Comparison of ENCODE assay signal across 16 cellular contexts in genomic region chr11:119685073-119685746, GRCh38. TPM values are rescaled to one million over a fixed set of nuclear protein-coding genes. Genes with fewer than 3 reads are reported as not detected.
DNase-seq lines count a peak whose midpoint lies in the region; ATAC-seq, FAIRE-seq and TF ChIP-seq lines count a peak whose summit lies in the region.
"Had no signal": no experiment of that assay in that cellular context is flagged by ENCODE, and none has a peak within 500 bp of the region (broad histone marks: within the 10 kb centered on the region; RNA-seq: fewer than 3 reads in every experiment).

No MANE protein-coding gene starts in this region.

- WGBS in HepG2 (ENCODE audit: low lambda C conversion rate) = 91% methylated on average over 13 of the region's 14 CpGs
- 85% methylated on average over 4 of the region's 14 CpGs for WGBS in right lobe of liver (ENCODE audit: insufficient coverage, low coverage, low lambda C conversion rate, missing lambda C conversion rate)
- WGBS in mesendoderm (ENCODE audit: extremely low coverage, insufficient coverage, low lambda C conversion rate) = no CpG with 5 or more reads among the region's 14 CpGs
- 91% methylated on average over 14 of the region's 14 CpGs for WGBS in urinary bladder

- TF ChIP-seq EP300 in HepG2 (IDR thresholded peaks at IDR 0.05; ENCODE audit: low read depth in 2 of 2, low read length in 2 of 2) (no peak), HepG2 (CRISPR knock-in tag; IDR thresholded peaks at IDR 0.05; ENCODE audit: borderline replicate concordance) (no peak)

- no peak overlapping the region for H4K8ac ChIP-seq in mesendoderm (ENCODE audit: low read depth, low read length)

- no peak for TF ChIP-seq CTCF in HepG2 (CRISPR knock-in tag; IDR thresholded peaks at IDR 0.05)
- TF ChIP-seq CTCF in right lobe of liver (IDR thresholded peaks at IDR 0.05) = no peak

- H3K23ac ChIP-seq in mesendoderm (ENCODE audit: low read length) = no peak overlapping the region

- H3K79me2 ChIP-seq in HepG2 (ENCODE audit: insufficient read depth, low read length) (no peaks in the 10 kb centered on the region), mesendoderm (ENCODE audit: control insufficient read depth, insufficient read depth, low read length) (peaks cover 5% of the 10 kb centered on the region)

- H2AK5ac ChIP-seq in mesendoderm (ENCODE audit: low read length) = no peak overlapping the region

- H3K9me3 Mint-ChIP-seq in activated naive CD4-positive, alpha-beta T cell treated with anti-CD3 and anti-CD28 coated beads, Interleukin-2, amount 50 U/mL, for 72 hours = no peaks in the 10 kb centered on the region
- H3K9me3 Mint-ChIP-seq: activated naive CD4-positive, alpha-beta T cell treated with anti-CD3 and anti-CD28 coated beads for 36 hours; CD4-positive, alpha-beta memory T cell had no signal

- no peak overlapping the region for H2AFZ ChIP-seq in HepG2 (ENCODE audit: low read length)

- H3K9me3 ChIP-seq in HepG2 (ENCODE audit: low read length) = no peaks in the 10 kb centered on the region
- H3K9me3 ChIP-seq in right lobe of liver = no peaks in the 10 kb centered on the region
- H3K9me3 ChIP-seq: body of pancreas had no signal

- H3K36me3 Mint-ChIP-seq in activated naive CD4-positive, alpha-beta T cell treated with anti-CD3 and anti-CD28 coated beads, Interleukin-2, amount 50 U/mL, for 72 hours = no peaks in the 10 kb centered on the region
- H3K36me3 Mint-ChIP-seq: CD4-positive, alpha-beta memory T cell had no signal

- H3K4me1 ChIP-seq in HepG2 (ENCODE audit: insufficient read depth, low read length) = peaks cover 67% of the 10 kb centered on the region
- no peaks in the 10 kb centered on the region for H3K4me1 ChIP-seq in right lobe of liver
- H3K4me1 ChIP-seq in mesendoderm (ENCODE audit: control insufficient read depth, low read depth, low read length) = peaks cover 10% of the 10 kb centered on the region
- H3K4me1 ChIP-seq in urinary bladder (ENCODE audit: insufficient read depth) = no peaks in the 10 kb centered on the region

- CTCF ChIA-PET in HepG2 (lab: Yijun Ruan, JAX; ENCODE audit: low intra/inter-chr PET ratio, low total read pairs) = no interaction called here

- TF ChIP-seq POLR2A in HepG2 (IDR thresholded peaks at IDR 0.05; ENCODE audit: insufficient read depth in 1 of 2, low read depth in 2 of 2, low read length in 2 of 2) (no peak), right lobe of liver (IDR thresholded peaks at IDR 0.05) (no peak)

- no peak overlapping the region for H2BK15ac ChIP-seq in mesendoderm (replicated peaks; ENCODE audit: low read depth)

- no peak overlapping the region for H2BK120ac ChIP-seq in mesendoderm (ENCODE audit: low read depth, low read length)

- H3K79me1 ChIP-seq in mesendoderm (ENCODE audit: low read length) = peaks cover 7% of the 10 kb centered on the region

- POLR2A ChIA-PET in HepG2 (lab: Yijun Ruan, JAX) = interaction anchor here (1.2 kb wide), 1 partner anchor 14 kb away, joined by 4 read pairs; no protein-coding TSS in a partner anchor

- peak overlapping the region; percentile 2 for H3K56ac ChIP-seq in mesendoderm (ENCODE audit: low read length)

- H3K4ac ChIP-seq in mesendoderm (ENCODE audit: low read depth, low read length) = no peak overlapping the region

- no peaks in the 10 kb centered on the region for H4K20me1 ChIP-seq in HepG2 (ENCODE audit: insufficient read depth, low read length)

- no peak for TF ChIP-seq RAD21 in HepG2 (CRISPR knock-in tag; IDR thresholded peaks at IDR 0.05)

- H3K4me2 ChIP-seq in HepG2 (ENCODE audit: low read depth, low read length) (no peak overlapping the region), mesendoderm (ENCODE audit: low read length) (no peak overlapping the region)

- FAIRE-seq in HepG2 (lab: Jason Lieb, UNC) = no peak

- no peak overlapping the region for H3K27ac Mint-ChIP-seq in activated naive CD4-positive, alpha-beta T cell treated with anti-CD3 and anti-CD28 coated beads, Interleukin-2, amount 50 U/mL, for 72 hours
- H3K27ac Mint-ChIP-seq: activated naive CD4-positive, alpha-beta T cell treated with anti-CD3 and anti-CD28 coated beads for 36 hours; CD4-positive, alpha-beta memory T cell had no signal

- peak overlapping the region; percentile 0 for H3K18ac ChIP-seq in mesendoderm (ENCODE audit: low read length)

- no peak overlapping the region for H3K9ac ChIP-seq in HepG2 (ENCODE audit: insufficient read depth, low read depth, low read length)
- peak overlapping the region; percentile 1 for H3K9ac ChIP-seq in mesendoderm (ENCODE audit: low read length)

- BruUV-seq in HepG2 (replicated peaks; lab: Mats Ljungman, UMichigan) = no TSS peak

- H3K27ac ChIP-seq in HepG2 (ENCODE audit: extremely low read length, insufficient read depth, low read length) (no peak overlapping the region), right lobe of liver (no peak overlapping the region), mesendoderm (ENCODE audit: low read depth, low read length) (no peak overlapping the region), urinary bladder (ENCODE audit: low read depth) (peak overlapping the region; percentile 73)

- no peaks in the 10 kb centered on the region for H3K36me3 ChIP-seq in HepG2 (replicated peaks in 1 of 2; ENCODE audit: control insufficient read depth in 1 of 2, insufficient read depth in 2 of 2, low read length in 2 of 2)
- no peaks in the 10 kb centered on the region for H3K36me3 ChIP-seq in right lobe of liver
- H3K36me3 ChIP-seq in mesendoderm (ENCODE audit: control insufficient read depth, insufficient read depth, low read length) = no peaks in the 10 kb centered on the region
- no peaks in the 10 kb centered on the region for H3K36me3 ChIP-seq in urinary bladder (ENCODE audit: insufficient read depth)

- no peak overlapping the region for H4K5ac ChIP-seq in mesendoderm (ENCODE audit: low read length)

- H3K27me3 ChIP-seq in HepG2 (ENCODE audit: control insufficient read depth in 1 of 2, insufficient read depth in 2 of 2, low read length in 2 of 2) = no peaks in the 10 kb centered on the region
- H3K27me3 ChIP-seq in right lobe of liver = no peaks in the 10 kb centered on the region
- no peaks in the 10 kb centered on the region for H3K27me3 ChIP-seq in mesendoderm (ENCODE audit: insufficient read depth, low read length, poor library complexity)
- H3K27me3 ChIP-seq: body of pancreas, dorsolateral prefrontal cortex had no signal

- in situ Hi-C loops in HepG2 (cut with HindIII; ENCODE audit: extremely low pct_ligation_motif_present, low pct_unique_long_range_greater_than_20kb) = no loop called here

- DNase-seq in HepG2 (ENCODE audit: low spot score) = no peak
- no peak for DNase-seq in right lobe of liver
- peak; percentile 8 for DNase-seq in dermis blood vessel endothelial cell
- DNase-seq in mesendoderm = no peak
- no peak for DNase-seq in stimulated activated CD4-positive, alpha-beta T cell treated with anti-CD3 and anti-CD28 coated beads, Interleukin-12 subunit alpha, Interleukin-12 subunit beta, amount 100 ng/mL, for 4 hours
- DNase-seq in NCI-H446 (lab: John Stamatoyannopoulos, UW) = no peak
- no peak for DNase-seq in activated naive CD4-positive, alpha-beta T cell treated with anti-CD3 and anti-CD28 coated beads, Interleukin-2, amount 50 U/mL, for 72 hours (ENCODE audit: low spot score in 2 of 2)
- DNase-seq: activated CD4-positive, alpha-beta T cell treated with anti-CD3 and anti-CD28 coated beads for 48 hours; activated CD8-positive, alpha-beta memory T cell treated with anti-CD3 and anti-CD28 coated beads, Interleukin-2, amount 50 U/mL, for 4 hours; CD4-positive, alpha-beta memory T cell; dorsolateral prefrontal cortex; NCI-H1092; stimulated activated naive CD4-positive, alpha-beta T cell had no signal

- H3K4me3 ChIP-seq in HepG2 (replicated peaks in 1 of 3; ENCODE audit: insufficient read depth in 1 of 3, low read depth in 2 of 3, low read length in 3 of 3) = no peak overlapping the region
- H3K4me3 ChIP-seq in right lobe of liver = no peak overlapping the region
- no peak overlapping the region for H3K4me3 ChIP-seq in mesendoderm (ENCODE audit: low read length)
- no peak overlapping the region for H3K4me3 ChIP-seq in urinary bladder (ENCODE audit: low read depth, low read length)
- H3K4me3 ChIP-seq: body of pancreas, dorsolateral prefrontal cortex had no signal

- ATAC-seq in HepG2 (peak; percentile 16; the same call in 2 of the 3 replicates), right lobe of liver (no peak)
- ATAC-seq in activated naive CD4-positive, alpha-beta T cell treated with anti-CD3 and anti-CD28 coated beads, Interleukin-2, amount 50 U/mL, for 72 hours = no peak
- ATAC-seq: body of pancreas had no signal

- peak overlapping the region; percentile 16 for H2BK5ac ChIP-seq in mesendoderm (ENCODE audit: low read length)

- intact Hi-C loops in HepG2 (cut with micrococcal nuclease; ENCODE audit: unreplicated experiment) = no loop called here
- intact Hi-C loops in right lobe of liver (cut with DNase I) = no loop called here

RNA-seq across cellular contexts. Expression of gene NECTIN1, which starts 43.8 kb away (rescaled TPM):
- total RNA-seq in HepG2 (2016; rRNA removed; fragmentation: Illumina TruSeq; extraction: Trizol) = 4.1 and 7.3 TPM in 2 replicates
- 1.8 and 2.9 TPM in 2 replicates for total RNA-seq in HepG2 (2016; cell fraction: cytosol; rRNA removed; fragmentation: Illumina TruSeq; extraction: Trizol; ENCODE audit: low read depth)
- total RNA-seq in HepG2 (2016; cell fraction: insoluble cytoplasmic fraction; rRNA removed; fragmentation: Illumina TruSeq; extraction: Trizol) = 4.3 and 5.3 TPM in 2 replicates
- 5.3 and 6.4 TPM in 2 replicates for total RNA-seq in HepG2 (2016; cell fraction: membrane; rRNA removed; fragmentation: Illumina TruSeq; extraction: Trizol)
- 5.4 and 6.5 TPM in 2 replicates for total RNA-seq in HepG2 (2016; cell fraction: nucleus; rRNA removed; fragmentation: Illumina TruSeq; extraction: Trizol)
- polyA plus RNA-seq in HepG2 (2011; rRNA removed) = 3.9 and 4.7 TPM in 2 replicates
- polyA plus RNA-seq in HepG2 (2011; cell fraction: cytosol; rRNA removed) = 2.3 and 2.9 TPM in 2 replicates
- 3.6 and 4.2 TPM in 2 replicates for polyA plus RNA-seq in HepG2 (2011; cell fraction: nucleus; rRNA removed)
- polyA plus RNA-seq in HepG2 (2012) = 3.3 and 4.2 TPM in 2 replicates
- polyA plus RNA-seq in HepG2 (2016; cell fraction: cytosol; fragmentation: Illumina TruSeq; extraction: Trizol; ENCODE audit: low read depth) = 1.8 and 1.9 TPM in 2 replicates
- polyA plus RNA-seq in HepG2 (2016; cell fraction: insoluble cytoplasmic fraction; fragmentation: Illumina TruSeq; extraction: Trizol; ENCODE audit: low read depth) = 4.9 and 6.0 TPM in 2 replicates
- polyA plus RNA-seq in HepG2 (2016; cell fraction: membrane; fragmentation: Illumina TruSeq; extraction: Trizol; ENCODE audit: low read depth) = 4.1 and 4.8 TPM in 2 replicates
- polyA plus RNA-seq in HepG2 (2016; cell fraction: nucleus; fragmentation: Illumina TruSeq; extraction: Trizol; ENCODE audit: insufficient read depth, low read depth) = 9.3 and 9.9 TPM in 2 replicates
- 4.1 and 6.6 TPM in 2 replicates for polyA minus RNA-seq in HepG2 (2011; rRNA and poly(A)+ RNA removed; ENCODE audit: low replicate concordance)
- polyA minus RNA-seq in HepG2 (2011; cell fraction: cytosol; rRNA and poly(A)+ RNA removed) = 3.0 and 4.1 TPM in 2 replicates
- polyA minus RNA-seq in HepG2 (2011; cell fraction: nucleus; rRNA and poly(A)+ RNA removed) = 6.1 and 6.6 TPM in 2 replicates
- 1 to 10 TPM; 4.3 to 8.4 (median 6.1) TPM for total RNA-seq in right lobe of liver
- total RNA-seq in dermis blood vessel endothelial cell = 3.1 and 7.5 TPM in 2 replicates
- 30.2 TPM for polyA plus RNA-seq in mesendoderm (2013, experiment 1 of 2)
- 30.5 TPM for polyA plus RNA-seq in mesendoderm (2013, experiment 2 of 2)
- 18.1 TPM for total RNA-seq in urinary bladder
- polyA plus RNA-seq in urinary bladder = 17.6 TPM
- 1 to 10 TPM in 1 of 2 donors, under 1 TPM in 1; 0.20 to 2.2 TPM for total RNA-seq in activated naive CD4-positive, alpha-beta T cell treated with anti-CD3 and anti-CD28 coated beads, Interleukin-2, amount 50 U/mL, for 72 hours
